8 cellular contexts compared by ENCODE assay signal in the genomic region with DNA sequence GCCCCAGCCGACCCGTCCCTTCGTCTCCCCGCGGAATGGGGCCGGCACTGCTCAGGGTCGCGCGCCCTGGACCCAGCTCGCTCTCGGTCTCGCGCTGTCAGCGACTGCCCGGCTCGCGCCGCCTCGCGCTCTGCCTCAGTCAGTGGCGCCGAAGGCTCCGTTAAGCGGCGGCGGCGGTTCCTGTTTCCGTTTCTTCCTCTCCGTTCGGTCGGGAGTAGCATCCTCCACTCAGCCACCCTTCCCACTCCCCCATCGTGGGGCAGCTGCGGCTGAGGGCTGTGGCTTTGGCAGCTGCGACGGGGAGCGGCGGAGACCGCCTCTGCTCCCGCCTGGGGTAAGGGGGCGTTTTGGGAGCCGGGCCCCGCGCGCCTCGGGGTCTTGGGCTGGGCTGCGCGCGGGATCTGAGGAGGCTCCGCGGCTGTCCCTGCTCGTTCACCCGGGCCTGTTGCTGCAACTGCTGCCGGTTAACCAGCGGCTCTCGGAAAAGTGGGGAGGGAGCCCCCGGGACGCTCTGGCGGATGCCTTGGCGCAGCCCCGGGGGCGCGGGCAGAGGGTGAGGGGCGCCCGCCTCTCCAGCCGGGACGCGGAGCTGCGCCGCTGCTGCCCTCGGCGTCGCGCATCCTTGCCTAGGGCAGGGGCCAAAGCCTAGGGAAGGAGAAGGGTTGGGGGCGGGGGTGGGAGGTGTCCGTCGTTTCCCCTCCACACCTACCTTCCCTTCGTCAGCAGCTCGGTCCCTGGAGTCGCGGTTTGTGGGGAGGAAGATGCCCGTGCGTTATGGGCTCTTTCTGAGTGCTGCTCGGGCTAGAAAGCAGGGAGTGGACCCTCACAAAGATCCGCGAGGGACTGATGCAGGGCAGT. TPM values are rescaled to one million over a fixed set of nuclear protein-coding genes. Genes with fewer than 3 reads are reported as not detected.
DNase-seq lines count a peak whose midpoint lies in the region; ATAC-seq, FAIRE-seq and TF ChIP-seq lines count a peak whose summit lies in the region.

No MANE protein-coding gene starts in this region.

- peaks cover 5% of the 10 kb centered on the region for H4K20me1 ChIP-seq in astrocyte (ENCODE audit: insufficient read depth, low read length)

- peaks cover 54% of the 10 kb centered on the region for H3K79me2 ChIP-seq in astrocyte (ENCODE audit: insufficient read depth, low read length)

- TF ChIP-seq CTCF in astrocyte (IDR thresholded peaks at IDR 0.05; ENCODE audit: insufficient read depth, low read depth, low read length) (no peak), sigmoid colon (IDR thresholded peaks at IDR 0.05) (no peak)

- ATAC-seq in GM21529 (IDR thresholded peaks at IDR 0.05; ENCODE audit: unreplicated experiment) = peak; percentile 41
- peak; percentile 68 for ATAC-seq in SK-N-SH treated with all-trans-retinoic acid at 6 μM for 48 hours

- FAIRE-seq in astrocyte (lab: Jason Lieb, UNC) = no peak

- peaks cover 17 to 43% (median 36%) of the 10 kb centered on the region in 3 donors for H3K4me1 Mint-ChIP-seq in IgD-negative memory B cell
- H3K4me1 Mint-ChIP-seq in astrocyte (ENCODE audit: low read depth, unreplicated experiment) = peaks cover 7% of the 10 kb centered on the region

- no peaks in the 10 kb centered on the region for H3K9me3 ChIP-seq in astrocyte (ENCODE audit: insufficient read depth, low read depth, low read length)
- H3K9me3 ChIP-seq in iPS DF 6.9 (ENCODE audit: control insufficient read depth, insufficient read depth, low read length) = no peaks in the 10 kb centered on the region
- no peaks in the 10 kb centered on the region for H3K9me3 ChIP-seq in sigmoid colon

- peak overlapping the region; percentile 90 for H3K4me2 ChIP-seq in astrocyte (ENCODE audit: low read length)

- H3K36me3 ChIP-seq in astrocyte (ENCODE audit: insufficient read depth, low read length) = no peaks in the 10 kb centered on the region
- no peaks in the 10 kb centered on the region for H3K36me3 ChIP-seq in iPS DF 6.9 (ENCODE audit: control insufficient read depth, insufficient read depth, low read length)
- no peaks in the 10 kb centered on the region for H3K36me3 ChIP-seq in sigmoid colon

- peaks cover 2% of the 10 kb centered on the region for H3K36me3 Mint-ChIP-seq in IgD-negative memory B cell
- H3K36me3 Mint-ChIP-seq in astrocyte (ENCODE audit: low read depth, unreplicated experiment) = no peaks in the 10 kb centered on the region

- no peak for TF ChIP-seq EP300 in sigmoid colon (IDR thresholded peaks at IDR 0.05)

- no peak for TF ChIP-seq POLR2A in sigmoid colon (IDR thresholded peaks at IDR 0.05)

- WGBS in iPS DF 6.9 (ENCODE audit: insufficient coverage, insufficient read length) = no CpG with 5 or more reads among the region's 85 CpGs
- WGBS in sigmoid colon, 2 donors = 1% methylated on average over 85 of the region's 85 CpGs

- peak overlapping the region; percentile 76 for H3K27ac ChIP-seq in astrocyte (ENCODE audit: low read depth, low read length)
- no peak overlapping the region for H3K27ac ChIP-seq in iPS DF 6.9 (ENCODE audit: low read length)
- H3K27ac ChIP-seq in sigmoid colon = peak overlapping the region; percentile 92 to 96 (median 94)

- H3K9ac ChIP-seq in astrocyte (ENCODE audit: low read length) = peak overlapping the region; percentile 96

- DNase-seq in ELR (ENCODE audit: low read depth) (peak; percentile 81), astrocyte (ENCODE audit: low read depth) (peak; percentile 64), iPS DF 6.9 (ENCODE audit: low read depth, low spot score) (no peak), sigmoid colon (peak; percentile 86), NCI-H128 (lab: John Stamatoyannopoulos, UW; ENCODE audit: unreplicated experiment) (no peak)

- H3K9me3 Mint-ChIP-seq in IgD-negative memory B cell = no peaks in the 10 kb centered on the region
- H3K9me3 Mint-ChIP-seq in astrocyte (ENCODE audit: unreplicated experiment) = no peaks in the 10 kb centered on the region

- H3K27me3 ChIP-seq in astrocyte (ENCODE audit: insufficient read depth, low read length) (no peaks in the 10 kb centered on the region), iPS DF 6.9 (ENCODE audit: control insufficient read depth, insufficient read depth, low read length) (no peaks in the 10 kb centered on the region), sigmoid colon (no peaks in the 10 kb centered on the region)

- intact Hi-C loops in sigmoid colon (cut with DNase I) = loop anchor here (1.0 to 5.0 kb wide), 8 partner anchors 189 to 1094 kb away; a partner anchor contains a TSS

- peak overlapping the region; percentile 98 to 99 (median 99) for H3K4me3 Mint-ChIP-seq in IgD-negative memory B cell
- H3K4me3 Mint-ChIP-seq in astrocyte (ENCODE audit: unreplicated experiment) = peak overlapping the region; percentile 98

- peaks cover 13% of the 10 kb centered on the region for H3K4me1 ChIP-seq in astrocyte (ENCODE audit: insufficient read depth, low read length)
- H3K4me1 ChIP-seq in iPS DF 6.9 (ENCODE audit: control insufficient read depth, insufficient read depth, low read length) = peaks cover 1% of the 10 kb centered on the region; the same call in 1 of the 2 replicates
- peaks cover 0 to 21% (median 10%) of the 10 kb centered on the region in 4 donors for H3K4me1 ChIP-seq in sigmoid colon

- H3K4me3 ChIP-seq in astrocyte (ENCODE audit: insufficient read depth, low read depth, low read length) = peak overlapping the region; percentile 87
- H3K4me3 ChIP-seq in iPS DF 6.9 (ENCODE audit: low read length) = peak overlapping the region; percentile 64
- peak overlapping the region; percentile 66 to 93 (median 84) for H3K4me3 ChIP-seq in sigmoid colon

- H3K27ac Mint-ChIP-seq in IgD-negative memory B cell (peak overlapping the region; percentile 92 to 99 (median 98)), astrocyte (ENCODE audit: unreplicated experiment) (no peak overlapping the region)

- peak overlapping the region; percentile 78 for H2AFZ ChIP-seq in astrocyte (ENCODE audit: low read depth, low read length)

- no peaks in the 10 kb centered on the region for H3K27me3 Mint-ChIP-seq in IgD-negative memory B cell
- H3K27me3 Mint-ChIP-seq in astrocyte (ENCODE audit: low read depth, unreplicated experiment) = no peaks in the 10 kb centered on the region

TF ChIP-seq in SK-N-SH treated with all-trans-retinoic acid at 6 μM for 48 hours, 23 proteins besides CTCF, POLR2A, EP300 and RAD21 (continues in another document):
- TF ChIP-seq, protein P1, sequence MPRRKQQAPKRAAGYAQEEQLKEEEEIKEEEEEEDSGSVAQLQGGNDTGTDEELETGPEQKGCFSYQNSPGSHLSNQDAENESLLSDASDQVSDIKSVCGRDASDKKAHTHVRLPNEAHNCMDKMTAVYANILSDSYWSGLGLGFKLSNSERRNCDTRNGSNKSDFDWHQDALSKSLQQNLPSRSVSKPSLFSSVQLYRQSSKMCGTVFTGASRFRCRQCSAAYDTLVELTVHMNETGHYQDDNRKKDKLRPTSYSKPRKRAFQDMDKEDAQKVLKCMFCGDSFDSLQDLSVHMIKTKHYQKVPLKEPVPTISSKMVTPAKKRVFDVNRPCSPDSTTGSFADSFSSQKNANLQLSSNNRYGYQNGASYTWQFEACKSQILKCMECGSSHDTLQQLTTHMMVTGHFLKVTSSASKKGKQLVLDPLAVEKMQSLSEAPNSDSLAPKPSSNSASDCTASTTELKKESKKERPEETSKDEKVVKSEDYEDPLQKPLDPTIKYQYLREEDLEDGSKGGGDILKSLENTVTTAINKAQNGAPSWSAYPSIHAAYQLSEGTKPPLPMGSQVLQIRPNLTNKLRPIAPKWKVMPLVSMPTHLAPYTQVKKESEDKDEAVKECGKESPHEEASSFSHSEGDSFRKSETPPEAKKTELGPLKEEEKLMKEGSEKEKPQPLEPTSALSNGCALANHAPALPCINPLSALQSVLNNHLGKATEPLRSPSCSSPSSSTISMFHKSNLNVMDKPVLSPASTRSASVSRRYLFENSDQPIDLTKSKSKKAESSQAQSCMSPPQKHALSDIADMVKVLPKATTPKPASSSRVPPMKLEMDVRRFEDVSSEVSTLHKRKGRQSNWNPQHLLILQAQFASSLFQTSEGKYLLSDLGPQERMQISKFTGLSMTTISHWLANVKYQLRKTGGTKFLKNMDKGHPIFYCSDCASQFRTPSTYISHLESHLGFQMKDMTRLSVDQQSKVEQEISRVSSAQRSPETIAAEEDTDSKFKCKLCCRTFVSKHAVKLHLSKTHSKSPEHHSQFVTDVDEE (CRISPR knock-in tag; IDR thresholded peaks at IDR 0.05) = no peak
- no peak for TF ChIP-seq CSDC2 (CRISPR knock-in tag; IDR thresholded peaks at IDR 0.05)
- TF ChIP-seq ESRRG (CRISPR knock-in tag; IDR thresholded peaks at IDR 0.05) = no peak
- TF ChIP-seq BACH2 (CRISPR knock-in tag; IDR thresholded peaks at IDR 0.05; ENCODE audit: borderline replicate concordance) = no peak
- TF ChIP-seq ZNF70 (CRISPR knock-in tag; IDR thresholded peaks at IDR 0.05) = no peak
- TF ChIP-seq, protein P2, sequence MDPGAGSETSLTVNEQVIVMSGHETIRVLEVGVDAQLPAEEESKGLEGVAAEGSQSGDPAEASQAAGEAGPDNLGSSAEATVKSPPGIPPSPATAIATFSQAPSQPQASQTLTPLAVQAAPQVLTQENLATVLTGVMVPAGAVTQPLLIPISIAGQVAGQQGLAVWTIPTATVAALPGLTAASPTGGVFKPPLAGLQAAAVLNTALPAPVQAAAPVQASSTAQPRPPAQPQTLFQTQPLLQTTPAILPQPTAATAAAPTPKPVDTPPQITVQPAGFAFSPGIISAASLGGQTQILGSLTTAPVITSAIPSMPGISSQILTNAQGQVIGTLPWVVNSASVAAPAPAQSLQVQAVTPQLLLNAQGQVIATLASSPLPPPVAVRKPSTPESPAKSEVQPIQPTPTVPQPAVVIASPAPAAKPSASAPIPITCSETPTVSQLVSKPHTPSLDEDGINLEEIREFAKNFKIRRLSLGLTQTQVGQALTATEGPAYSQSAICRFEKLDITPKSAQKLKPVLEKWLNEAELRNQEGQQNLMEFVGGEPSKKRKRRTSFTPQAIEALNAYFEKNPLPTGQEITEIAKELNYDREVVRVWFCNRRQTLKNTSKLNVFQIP (CRISPR knock-in tag; IDR thresholded peaks at IDR 0.05; ENCODE audit: borderline replicate concordance, low read depth) = no peak
- no peak for TF ChIP-seq RARB (CRISPR knock-in tag; IDR thresholded peaks at IDR 0.05)
- no peak for TF ChIP-seq TCF4 (CRISPR knock-in tag; IDR thresholded peaks at IDR 0.05; ENCODE audit: borderline replicate concordance)
- no peak for TF ChIP-seq ZC3H10 (CRISPR knock-in tag; IDR thresholded peaks at IDR 0.05)
- no peak for TF ChIP-seq ARNTL (CRISPR knock-in tag; IDR thresholded peaks at IDR 0.05; ENCODE audit: borderline replicate concordance, low read depth)

RNA-seq across cellular contexts. Expression of a gene that starts 0.6 kb away (rescaled TPM):
- polyA plus RNA-seq in IgD-negative memory B cell (14.0 TPM), sigmoid colon (10 to 100 TPM in 1 of 3 donors, 1 to 10 TPM in 2; 2.5 to 17.4 (median 7.2) TPM)
- total RNA-seq in astrocyte (52.7 and 57.4 TPM in 2 replicates), sigmoid colon (10 to 100 TPM; 22.0 to 53.9 (median 33.0) TPM)

Comparison
In these comparisons a context has a peak if more than half of its experiments do, and no peak if none do; other contexts are left out.
1. DNase-seq: peak in ELR (single experiment), astrocyte (single experiment) and sigmoid colon (single experiment); none in iPS DF 6.9 (single experiment) and NCI-H128 (single experiment).
2. Peak in every context shown above with its lines, with median percentiles within 50 percentile points of each other: H3K4me3 ChIP-seq.